ENCODE assay signal across 19 cellular contexts in the genomic region with DNA sequence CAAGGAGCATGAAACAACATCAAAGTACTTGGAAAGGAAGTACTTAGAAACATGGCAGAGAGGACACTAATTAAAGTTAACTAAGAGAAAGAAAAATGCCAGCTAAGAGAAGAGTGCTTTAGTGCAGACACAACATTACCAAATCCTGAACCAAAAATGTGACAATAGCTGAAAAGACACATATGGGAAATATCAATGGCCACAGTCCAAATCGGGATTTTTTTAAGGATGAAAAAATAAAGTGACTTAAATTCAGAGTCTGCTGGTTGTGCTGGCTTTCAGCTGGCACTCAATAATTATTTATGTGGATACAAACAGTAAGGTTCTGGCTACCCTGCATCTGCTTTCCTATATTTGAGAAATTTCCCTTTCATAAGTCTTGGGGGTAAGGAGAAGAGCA. TPM values are rescaled to one million over a fixed set of nuclear protein-coding genes. Genes with fewer than 3 reads are reported as not detected.
DNase-seq lines count a peak whose midpoint lies in the region; TF ChIP-seq lines count a peak whose summit lies in the region.
"Had no signal": no experiment of that assay in that cellular context is flagged by ENCODE, and none has a peak within 500 bp of the region (broad histone marks: within the 10 kb centered on the region; RNA-seq: fewer than 3 reads in every experiment).

No MANE protein-coding gene starts in this region.

- H3K4me3 ChIP-seq in AG10803 (ENCODE audit: low read length), result no peak overlapping the region
- no peak overlapping the region for H3K4me3 ChIP-seq in colonic mucosa
- H3K4me3 ChIP-seq in suprapubic skin, result no peak overlapping the region
- H3K4me3 ChIP-seq: BLaER1 treated with 17β-estradiol and CSF1 and Interleukin-3, amounts not matched to agents 10 nM and 100 nM; Peyer's patch had no signal

- H3K27ac Mint-ChIP-seq in HFFc6, result peak overlapping the region; percentile 38; the same call in 1 of the 2 replicates

- H3K36me3 Mint-ChIP-seq in HFFc6 (ENCODE audit: low read depth), result peaks cover 63% of the 10 kb centered on the region

- no peak overlapping the region for H3K9ac ChIP-seq in colonic mucosa (ENCODE audit: low read depth in 2 of 2, low read length in 2 of 2)
- H3K9ac ChIP-seq: BLaER1 treated with 17β-estradiol and CSF1 and Interleukin-3, amounts not matched to agents 10 nM and 100 nM; KMS-11 had no signal

- TF ChIP-seq EP300 in suprapubic skin (IDR thresholded peaks at IDR 0.05), result no peak

- TF ChIP-seq CTCF in AG10803 (conservative IDR thresholded peaks at IDR 0.05; ENCODE audit: low read length) (no peak), HFFc6 (IDR thresholded peaks at IDR 0.05) (no peak), colonic mucosa (IDR thresholded peaks at IDR 0.05) (no peak), suprapubic skin (IDR thresholded peaks at IDR 0.05) (no peak)

- H3K9me3 Mint-ChIP-seq in HFFc6, result no peaks in the 10 kb centered on the region; the same call in 1 of the 2 replicates

- H3K36me3 ChIP-seq in colonic mucosa, result no peaks in the 10 kb centered on the region
- H3K36me3 ChIP-seq in suprapubic skin, result no peaks in the 10 kb centered on the region
- H3K36me3 ChIP-seq: Peyer's patch had no signal

- H3K27me3 ChIP-seq in colonic mucosa, result no peaks in the 10 kb centered on the region
- no peaks in the 10 kb centered on the region for H3K27me3 ChIP-seq in suprapubic skin
- H3K27me3 ChIP-seq: BLaER1 treated with 17β-estradiol and CSF1 and Interleukin-3, amounts not matched to agents 10 nM and 100 nM; Peyer's patch had no signal

- no peaks in the 10 kb centered on the region for H3K9me3 ChIP-seq in colonic mucosa
- H3K9me3 ChIP-seq in suprapubic skin, result no peaks in the 10 kb centered on the region
- H3K9me3 ChIP-seq: BLaER1 treated with 17β-estradiol and CSF1 and Interleukin-3, amounts not matched to agents 10 nM and 100 nM; Peyer's patch had no signal

- H3K4me1 Mint-ChIP-seq in HFFc6 (ENCODE audit: low read depth), result peaks cover 86% of the 10 kb centered on the region

- intact Hi-C loops in colonic mucosa (cut with DNase I), result no loop called here

- H3K4me1 ChIP-seq in colonic mucosa (peaks cover 13% of the 10 kb centered on the region), suprapubic skin (peaks cover 58% of the 10 kb centered on the region)

- no peak overlapping the region for H3K4me3 Mint-ChIP-seq in HFFc6

- peak; percentile 52 for DNase-seq in AG10803 (ENCODE audit: low read depth)
- no peak for DNase-seq in HFFc6
- no peak for DNase-seq in colonic mucosa
- DNase-seq in suprapubic skin (ENCODE audit: low spot score in 2 of 2), result no peak
- no peak for DNase-seq in DMS 273 (lab: John Stamatoyannopoulos, UW; ENCODE audit: unreplicated experiment)
- no peak for DNase-seq in NCI-H2081 (lab: John Stamatoyannopoulos, UW)
- no peak for DNase-seq in activated CD4-positive, alpha-beta T cell treated with anti-CD3 and anti-CD28 coated beads for 1 hour
- DNase-seq: DMS 273 treated with DMSO at 0.1 percent for 48 hours; DND-41; H7; NCI-H1417 treated with DMSO at 0.1 percent for 48 hours; NCI-H2029; NCI-H2171; NCI-H748 treated with DMSO at 0.1 percent for 48 hours; NK-92 treated with Interleukin-12 subunit alpha and Interleukin-12 subunit beta, amount 100 ng/mL, for 24 hours; Peyer's patch had no signal

- 59% methylated on average over 1 of the region's 1 CpG for WGBS in suprapubic skin

- TF ChIP-seq POLR2A in suprapubic skin (IDR thresholded peaks at IDR 0.05), result no peak

- peak overlapping the region; percentile 78 for H3K27ac ChIP-seq in colonic mucosa
- H3K27ac ChIP-seq in suprapubic skin, result peak overlapping the region; percentile 22
- H3K27ac ChIP-seq: HL-60, KMS-11, Peyer's patch had no signal

- H3K27me3 Mint-ChIP-seq in HFFc6 (ENCODE audit: insufficient read depth), result peaks cover 16% of the 10 kb centered on the region

RNA-seq across cellular contexts. Expression of a gene that starts 12.6 kb away (rescaled TPM):
- 100 to 1,000 TPM; 246 to 408 (median 279) TPM for total RNA-seq in HFFc6 (2021; fragmentation: NEBNext Ultra II Directional; extraction: Animal tissue kit (Norgen Biotek cat#: 25700))
- 100 to 1,000 TPM; 115 to 197 TPM for total RNA-seq in colonic mucosa
- 1,000 to 10,000 TPM in 1 of 4 donors, 100 to 1,000 TPM in 3; 637 to 1,048 (median 751) TPM for total RNA-seq in suprapubic skin
